8 cellular contexts compared by ENCODE assay signal in the genomic region with DNA sequence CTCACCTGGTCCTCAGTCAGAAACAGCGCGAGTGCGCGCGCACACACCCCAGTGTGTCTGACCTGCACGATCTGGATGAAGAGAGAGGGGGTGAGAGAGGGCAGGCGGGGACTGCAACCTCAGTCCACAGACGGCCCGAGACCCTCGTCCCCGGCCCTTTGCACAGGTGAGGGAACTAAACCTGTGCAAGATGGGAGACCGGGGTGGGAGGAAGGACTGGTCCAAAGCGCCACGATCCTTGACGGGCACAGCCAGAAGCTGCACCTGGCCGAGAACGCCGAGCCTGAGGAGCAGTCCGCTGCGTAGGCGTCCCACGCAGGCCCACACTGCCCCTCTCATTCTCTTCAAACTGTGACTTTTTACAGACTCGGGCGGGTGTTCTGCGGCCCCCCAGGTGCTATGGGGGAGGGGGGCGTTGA.
DNase-seq lines count a peak whose midpoint lies in the region; ATAC-seq and TF ChIP-seq lines count a peak whose summit lies in the region.

No MANE protein-coding gene starts in this region.

- DNase-seq in AG10803 (ENCODE audit: low read depth) (no peak), choroid plexus epithelial cell (ENCODE audit: low read depth) (no peak), foreskin melanocyte (no peak)
- DNase-seq in activated CD4-positive, CD25-positive, alpha-beta regulatory T cell (lab: John Stamatoyannopoulos, UW): no peak

- H3K4me1 ChIP-seq in muscle layer of duodenum (ENCODE audit: control insufficient read depth in 1 of 2, insufficient read depth in 2 of 2, low read length in 2 of 2): peaks cover 9 to 34% of the 10 kb centered on the region in 2 donors

- no peaks in the 10 kb centered on the region for H3K27me3 ChIP-seq in muscle layer of duodenum (ENCODE audit: low read depth, low read length)

- no peak for TF ChIP-seq CTCF in AG10803 (conservative IDR thresholded peaks at IDR 0.05; ENCODE audit: low read length)
- TF ChIP-seq CTCF in choroid plexus epithelial cell (conservative IDR thresholded peaks at IDR 0.05; ENCODE audit: low read depth, low read length): no peak

- H3K36me3 ChIP-seq in KOPT-K1 (ENCODE audit: insufficient read depth, low read length) (peaks cover 12% of the 10 kb centered on the region), muscle layer of duodenum (ENCODE audit: control insufficient read depth in 1 of 2, insufficient read depth in 2 of 2, low read length in 2 of 2) (no peaks in the 10 kb centered on the region)

- peak overlapping the region; percentile 73 for H3K27ac ChIP-seq in KOPT-K1 (ENCODE audit: low read depth, low read length, poor library complexity, severe bottlenecking)
- H3K27ac ChIP-seq in muscle layer of duodenum (ENCODE audit: low read length): no peak overlapping the region

- H3K4me3 ChIP-seq in AG10803 (ENCODE audit: low read length): peak overlapping the region; percentile 86
- peak overlapping the region; percentile 76 for H3K4me3 ChIP-seq in choroid plexus epithelial cell (ENCODE audit: low read depth, low read length)
- peak overlapping the region; percentile 74 to 79 for H3K4me3 ChIP-seq in muscle layer of duodenum (ENCODE audit: low read depth in 1 of 2, low read length in 2 of 2)

- ATAC-seq in HG03520 (IDR thresholded peaks at IDR 0.05; ENCODE audit: unreplicated experiment) (no peak), HG03460 (IDR thresholded peaks at IDR 0.05; ENCODE audit: unreplicated experiment) (no peak)

- H3K9me3 ChIP-seq in KOPT-K1 (ENCODE audit: insufficient read depth, low read length, poor library complexity, severe bottlenecking) (no peaks in the 10 kb centered on the region), muscle layer of duodenum (ENCODE audit: control insufficient read depth in 1 of 2, low read length in 2 of 2) (no peaks in the 10 kb centered on the region)
